Comparison of ENCODE assay signal across 37 cellular contexts in the genomic region with DNA sequence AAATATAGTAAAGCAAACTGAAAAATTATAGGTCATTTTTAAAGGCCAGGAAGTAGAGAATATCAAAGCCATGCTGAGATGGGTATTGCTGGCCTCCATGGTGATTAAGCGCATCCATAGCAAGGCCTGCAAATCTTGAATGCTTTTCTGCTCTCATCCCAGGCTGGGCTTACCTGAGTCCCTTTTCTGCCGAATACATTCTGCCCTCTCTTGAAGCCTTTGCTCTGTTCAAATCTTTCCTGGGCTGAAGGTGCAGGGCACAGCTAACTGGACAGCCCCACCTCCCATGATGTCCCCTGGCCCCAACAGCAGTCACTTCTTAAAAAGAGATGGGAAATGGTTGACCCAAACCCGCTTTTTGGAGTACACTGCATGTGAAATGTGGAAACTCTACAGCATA.
"Had no signal": no experiment of that assay in that cellular context is flagged by ENCODE, and none has a peak within 500 bp of the region (broad histone marks: within the 10 kb centered on the region; RNA-seq: fewer than 3 reads in every experiment).

No MANE protein-coding gene starts in this region.

- H3K4me3 ChIP-seq: adrenal gland, body of pancreas, breast epithelium had no signal

- ATAC-seq: activated CD8-positive, alpha-beta T cell treated with anti-CD3 and anti-CD28 coated beads for 36 hours; activated naive CD4-positive, alpha-beta T cell treated with anti-CD3 and anti-CD28 coated beads, Interleukin-2, amount 50 U/mL, for 72 hours; activated T-cell treated with anti-CD3 and anti-CD28 coated beads, Interleukin-2, amount 50 U/mL, for 4 hours; activated T-cell treated with anti-CD3 and anti-CD28 coated beads, Interleukin-2, amount 50 U/mL, for 72 hours; activated T-helper 17 cell treated with anti-CD3 and anti-CD28 coated beads, Interleukin-2, amount 50 U/mL, for 72 hours; body of pancreas had no signal

- H3K27ac ChIP-seq: adrenal gland, body of pancreas, brain microvascular endothelial cell, breast epithelium, VCaP had no signal

- H3K4me1 Mint-ChIP-seq: activated CD4-positive, alpha-beta T cell treated with anti-CD3 and anti-CD28 coated beads, Interleukin-2, amount 10 ng/mL, durations not matched to agents 24 days and 14 days; activated T-helper 17 cell treated with anti-CD3 and anti-CD28 coated beads, Interleukin-2, amount 50 U/mL, for 72 hours; central memory CD8-positive, alpha-beta T cell had no signal

- H3K27me3 Mint-ChIP-seq: activated B cell treated with CpG ODN at 0.5 μM for 24 hours; activated CD4-positive, alpha-beta memory T cell treated with anti-CD3 and anti-CD28 coated beads for 36 hours; activated CD4-positive, alpha-beta T cell treated with anti-CD3 and anti-CD28 coated beads, Interleukin-2, amount 10 ng/mL, durations not matched to agents 24 days and 14 days; activated CD8-positive, alpha-beta T cell treated with anti-CD3 and anti-CD28 coated beads for 36 hours; activated naive CD8-positive, alpha-beta T cell treated with anti-CD3 and anti-CD28 coated beads for 36 hours; activated T-helper 17 cell treated with anti-CD3 and anti-CD28 coated beads, Interleukin-2, amount 50 U/mL, for 72 hours; central memory CD8-positive, alpha-beta T cell had no signal

- H3K27me3 ChIP-seq: body of pancreas, brain microvascular endothelial cell had no signal

- H3K4me1 ChIP-seq: adrenal gland, body of pancreas, breast epithelium had no signal

- H3K9me3 Mint-ChIP-seq: activated B cell treated with CpG ODN at 0.5 μM for 24 hours; activated CD4-positive, alpha-beta memory T cell treated with anti-CD3 and anti-CD28 coated beads for 36 hours; activated CD4-positive, alpha-beta T cell treated with anti-CD3 and anti-CD28 coated beads, Interleukin-2, amount 10 ng/mL, durations not matched to agents 24 days and 14 days; activated CD8-positive, alpha-beta T cell treated with anti-CD3 and anti-CD28 coated beads for 36 hours; activated naive CD4-positive, alpha-beta T cell treated with anti-CD3 and anti-CD28 coated beads for 36 hours; activated naive CD4-positive, alpha-beta T cell treated with anti-CD3 and anti-CD28 coated beads, Interleukin-2, amount 50 U/mL, for 72 hours; activated naive CD8-positive, alpha-beta T cell treated with anti-CD3 and anti-CD28 coated beads for 36 hours; activated T-cell treated with anti-CD3 and anti-CD28 coated beads, Interleukin-2, amount 50 U/mL, for 4 hours; activated T-cell treated with anti-CD3 and anti-CD28 coated beads, Interleukin-2, amount 50 U/mL, for 72 hours; activated T-helper 1 cell treated with anti-CD3 and anti-CD28 coated beads, Interleukin-12 subunit alpha, Interleukin-12 subunit beta, Interleukin-2, Interleukin-4 antibody, amounts not matched to agents 30 ng/mL and 10 ng/mL and 1 ng/mL, durations not matched to agents 14 hours and 24 hours and 36 hours; activated T-helper 17 cell treated with anti-CD3 and anti-CD28 coated beads, Interleukin-2, amount 50 U/mL, for 72 hours; central memory CD8-positive, alpha-beta T cell; T-helper 1 cell treated with Interleukin-12 subunit alpha and Interleukin-12 subunit beta and Interleukin-4 antibody, amounts not matched to agents 30 μg/mL and 1 μg/mL, for 36 hours; T-helper 2 cell treated with Interferon-gamma antibody and Interleukin-4, amounts not matched to agents 5 μg/mL and 100 μg/mL, for 36 hours had no signal

- H3K27ac Mint-ChIP-seq: activated B cell treated with CpG ODN at 0.5 μM for 24 hours; activated CD4-positive, alpha-beta memory T cell treated with anti-CD3 and anti-CD28 coated beads for 36 hours; activated CD4-positive, alpha-beta T cell treated with anti-CD3 and anti-CD28 coated beads, Interleukin-2, amount 10 ng/mL, durations not matched to agents 24 days and 14 days; activated CD8-positive, alpha-beta T cell treated with anti-CD3 and anti-CD28 coated beads for 36 hours; activated naive CD4-positive, alpha-beta T cell treated with anti-CD3 and anti-CD28 coated beads for 36 hours; activated naive CD8-positive, alpha-beta T cell treated with anti-CD3 and anti-CD28 coated beads for 36 hours; activated T-helper 1 cell treated with anti-CD3 and anti-CD28 coated beads, Interleukin-12 subunit alpha, Interleukin-12 subunit beta, Interleukin-2, Interleukin-4 antibody, amounts not matched to agents 30 ng/mL and 10 ng/mL and 1 ng/mL, durations not matched to agents 14 hours and 24 hours and 36 hours; activated T-helper 17 cell treated with anti-CD3 and anti-CD28 coated beads, Interleukin-2, amount 50 U/mL, for 72 hours; T-helper 1 cell treated with Interleukin-12 subunit alpha and Interleukin-12 subunit beta and Interleukin-4 antibody, amounts not matched to agents 30 μg/mL and 1 μg/mL, for 36 hours; T-helper 2 cell treated with Interferon-gamma antibody and Interleukin-4, amounts not matched to agents 5 μg/mL and 100 μg/mL, for 36 hours had no signal

- H3K4me3 Mint-ChIP-seq: activated B cell treated with CpG ODN at 0.5 μM for 24 hours; activated CD4-positive, alpha-beta memory T cell treated with anti-CD3 and anti-CD28 coated beads for 36 hours; activated CD4-positive, alpha-beta T cell treated with anti-CD3 and anti-CD28 coated beads, Interleukin-2, amount 10 ng/mL, durations not matched to agents 24 days and 14 days; activated CD8-positive, alpha-beta T cell treated with anti-CD3 and anti-CD28 coated beads for 36 hours; activated naive CD4-positive, alpha-beta T cell treated with anti-CD3 and anti-CD28 coated beads for 36 hours; activated naive CD8-positive, alpha-beta T cell treated with anti-CD3 and anti-CD28 coated beads for 36 hours; activated T-cell treated with anti-CD3 and anti-CD28 coated beads, Interleukin-2, amount 50 U/mL, for 4 hours; activated T-cell treated with anti-CD3 and anti-CD28 coated beads, Interleukin-2, amount 50 U/mL, for 72 hours; activated T-helper 1 cell treated with anti-CD3 and anti-CD28 coated beads, Interleukin-12 subunit alpha, Interleukin-12 subunit beta, Interleukin-2, Interleukin-4 antibody, amounts not matched to agents 30 ng/mL and 10 ng/mL and 1 ng/mL, durations not matched to agents 14 hours and 24 hours and 36 hours; activated T-helper 17 cell treated with anti-CD3 and anti-CD28 coated beads, Interleukin-2, amount 50 U/mL, for 72 hours; central memory CD8-positive, alpha-beta T cell; T-helper 1 cell treated with Interleukin-12 subunit alpha and Interleukin-12 subunit beta and Interleukin-4 antibody, amounts not matched to agents 30 μg/mL and 1 μg/mL, for 36 hours; T-helper 2 cell treated with Interferon-gamma antibody and Interleukin-4, amounts not matched to agents 5 μg/mL and 100 μg/mL, for 36 hours had no signal

- DNase-seq: activated B cell treated with CpG ODN at 0.5 μM for 24 hours; activated CD4-positive, alpha-beta memory T cell treated with anti-CD3 and anti-CD28 coated beads for 36 hours; activated CD4-positive, alpha-beta T cell treated with anti-CD3 and anti-CD28 coated beads for 4 hours; activated CD4-positive, alpha-beta T cell treated with anti-CD3 and anti-CD28 coated beads, Interleukin-2, amount 10 ng/mL, durations not matched to agents 24 days and 14 days; activated CD4-positive, alpha-beta T cell treated with anti-CD3 and anti-CD28 coated beads, Interleukin-2, amount 50 U/mL, for 1 hour; activated CD4-positive, alpha-beta T cell treated with anti-CD3 and anti-CD28 coated beads, Interleukin-2, amount 50 U/mL, for 4 hours; activated CD4-positive, CD25-positive, alpha-beta regulatory T cell treated with anti-CD3 and anti-CD28 coated beads, Interleukin-2, amount 50 U/mL, for 72 hours; activated CD8-positive, alpha-beta memory T cell treated with anti-CD3 and anti-CD28 coated beads, Interleukin-2, amount 50 U/mL, for 4 hours; activated CD8-positive, alpha-beta T cell treated with anti-CD3 and anti-CD28 coated beads for 36 hours; activated effector memory CD4-positive, alpha-beta T cell treated with anti-CD3 and anti-CD28 coated beads, Interleukin-2, amount 50 U/mL, for 16 hours; activated gamma-delta T cell treated with Interleukin-2 at 50 U/mL for 16 hours; activated naive CD4-positive, alpha-beta T cell; activated naive CD4-positive, alpha-beta T cell treated with anti-CD3 and anti-CD28 coated beads for 36 hours; activated naive CD4-positive, alpha-beta T cell treated with anti-CD3 and anti-CD28 coated beads, Interleukin-2, amount 50 U/mL, for 16 hours; activated naive CD8-positive, alpha-beta T cell treated with anti-CD3 and anti-CD28 coated beads for 36 hours; activated T-cell treated with anti-CD3 and anti-CD28 coated beads for 4 hours; activated T-cell treated with anti-CD3 and anti-CD28 coated beads, Interleukin-2, amount 50 U/mL, for 1 hour; activated T-cell treated with anti-CD3 and anti-CD28 coated beads, Interleukin-2, amount 50 U/mL, for 4 hours; activated T-cell treated with anti-CD3 and anti-CD28 coated beads, Interleukin-2, amount 50 U/mL, for 72 hours; adrenal gland; amniotic stem cell; aorta; body of pancreas; brain microvascular endothelial cell; cerebellar nuclear complex; T-helper 1 cell; T-helper 2 cell; T-helper 9 cell had no signal

- H3K36me3 ChIP-seq: breast epithelium had no signal

- H3K9me3 ChIP-seq: adrenal gland, body of pancreas, breast epithelium had no signal

- FAIRE-seq: TTC549 had no signal
